ENCODE assay signal across 1 cellular context in the genomic region with DNA sequence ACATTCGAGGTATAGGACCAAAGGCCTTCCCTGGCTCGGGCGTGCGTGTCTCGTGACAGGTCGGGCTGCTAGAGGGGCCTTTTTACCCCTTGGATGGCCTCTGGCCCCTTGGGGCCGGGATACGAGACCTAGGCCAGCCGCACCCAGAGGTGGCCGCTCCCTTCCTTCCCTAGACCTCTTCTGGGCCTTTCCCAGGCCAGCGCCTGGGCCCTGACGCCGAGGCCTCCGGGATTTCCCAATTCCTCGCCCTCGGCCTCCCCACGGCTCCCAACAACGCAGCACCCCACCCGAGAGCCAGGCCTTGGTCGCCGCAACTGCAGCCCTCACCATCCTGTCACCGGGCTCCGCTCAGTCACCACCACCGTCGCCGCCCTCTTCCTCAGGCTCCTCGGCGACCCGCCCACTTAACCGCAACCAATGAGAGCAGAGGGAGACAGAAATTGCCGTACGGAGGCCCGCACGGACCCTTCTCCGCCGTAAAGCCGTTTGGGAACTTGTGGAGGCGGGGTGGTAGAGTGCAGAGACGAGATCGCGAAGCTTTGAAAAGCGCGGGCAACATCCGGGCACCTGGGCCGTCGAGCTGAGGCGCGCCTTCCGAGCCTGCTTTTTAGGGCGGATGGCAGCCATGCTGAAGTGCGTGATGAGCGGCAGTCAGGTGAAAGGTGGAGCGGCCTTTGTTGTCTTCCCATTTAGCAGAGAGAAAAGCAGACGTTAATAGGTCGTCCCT.
TF ChIP-seq lines count a peak whose summit lies in the region.

A gene (plus strand): TSS at position 610 of the 727 bp plus-strand sequence. CDS start 7 bp downstream, at position 617.
A gene (minus strand): TSS at position 390 of the 727 bp plus-strand sequence. CDS start 60 bp downstream, at position 330.

TF ChIP-seq in K562, 482 proteins besides CTCF, POLR2A, EP300 and RAD21 (continued from another document and continues in another):
- TF ChIP-seq, protein P1, sequence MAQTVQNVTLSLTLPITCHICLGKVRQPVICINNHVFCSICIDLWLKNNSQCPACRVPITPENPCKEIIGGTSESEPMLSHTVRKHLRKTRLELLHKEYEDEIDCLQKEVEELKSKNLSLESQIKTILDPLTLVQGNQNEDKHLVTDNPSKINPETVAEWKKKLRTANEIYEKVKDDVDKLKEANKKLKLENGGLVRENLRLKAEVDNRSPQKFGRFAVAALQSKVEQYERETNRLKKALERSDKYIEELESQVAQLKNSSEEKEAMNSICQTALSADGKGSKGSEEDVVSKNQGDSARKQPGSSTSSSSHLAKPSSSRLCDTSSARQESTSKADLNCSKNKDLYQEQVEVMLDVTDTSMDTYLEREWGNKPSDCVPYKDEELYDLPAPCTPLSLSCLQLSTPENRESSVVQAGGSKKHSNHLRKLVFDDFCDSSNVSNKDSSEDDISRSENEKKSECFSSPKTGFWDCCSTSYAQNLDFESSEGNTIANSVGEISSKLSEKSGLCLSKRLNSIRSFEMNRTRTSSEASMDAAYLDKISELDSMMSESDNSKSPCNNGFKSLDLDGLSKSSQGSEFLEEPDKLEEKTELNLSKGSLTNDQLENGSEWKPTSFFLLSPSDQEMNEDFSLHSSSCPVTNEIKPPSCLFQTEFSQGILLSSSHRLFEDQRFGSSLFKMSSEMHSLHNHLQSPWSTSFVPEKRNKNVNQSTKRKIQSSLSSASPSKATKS (CRISPR knock-in tag; IDR thresholded peaks at IDR 0.05) = no peak
- TF ChIP-seq CEBPG (CRISPR knock-in tag; IDR thresholded peaks at IDR 0.05) (no peak; the same call in 1 of the 2 replicates), CEBPG (tag; conservative IDR thresholded peaks at IDR 0.05 in 1 of 2, IDR thresholded peaks at IDR 0.05 in 1 of 2) (no peak; a peak in 1 of 4 replicates), XRCC5 (IDR thresholded peaks at IDR 0.05; ENCODE audit: low read depth, low read length) (peak; percentile 62), CREB1 (IDR thresholded peaks at IDR 0.05) (peak; percentile 34; the same call in 1 of the 2 replicates), CREB1 (CRISPR knock-in tag; IDR thresholded peaks at IDR 0.05) (peak; percentile 75; the same call in 1 of the 2 replicates), RBBP5 (IDR thresholded peaks at IDR 0.05; ENCODE audit: borderline replicate concordance, insufficient read depth, low read length, poor library complexity, severe bottlenecking) (peak; percentile 92), CBX5 (IDR thresholded peaks at IDR 0.05; ENCODE audit: borderline replicate concordance, low read depth) (peak; percentile 29; the same call in 1 of the 2 replicates), ZBED1 (IDR thresholded peaks at IDR 0.05) (peak; percentile 68), ETS2 (tag; IDR thresholded peaks at IDR 0.05; ENCODE audit: borderline replicate concordance, poor library complexity, severe bottlenecking) (no peak), ZNF175 (CRISPR knock-in tag; IDR thresholded peaks at IDR 0.05; ENCODE audit: low read depth) (peak; percentile 98), KAT7 (CRISPR knock-in tag; IDR thresholded peaks at IDR 0.05; ENCODE audit: borderline replicate concordance) (peak; percentile 98; the same call in 1 of the 2 replicates), FOS (IDR thresholded peaks at IDR 0.05; ENCODE audit: extremely low read depth, insufficient read length) (peak; percentile 44), ARHGAP35 (IDR thresholded peaks at IDR 0.05; ENCODE audit: partially characterized antibody) (no peak), KDM1A (IDR thresholded peaks at IDR 0.05) (no peak), CBX1 (IDR thresholded peaks at IDR 0.05; ENCODE audit: low read depth) (peak; percentile 41; the same call in 1 of the 2 replicates), NUFIP1 (IDR thresholded peaks at IDR 0.05; ENCODE audit: partially characterized antibody) (peak; percentile 96), GABPB1 (CRISPR knock-in tag; IDR thresholded peaks at IDR 0.05) (peak; percentile 85), SOX6 (IDR thresholded peaks at IDR 0.05) (peak; percentile 75), ZNF551 (CRISPR knock-in tag; IDR thresholded peaks at IDR 0.05) (no peak), NFE2L1 (tag; IDR thresholded peaks at IDR 0.05; ENCODE audit: borderline replicate concordance, low read depth) (no peak), NONO (IDR thresholded peaks at IDR 0.05; ENCODE audit: low read depth in 2 of 2, low read length in 1 of 2) (no peak), KAT2B (IDR thresholded peaks at IDR 0.05; ENCODE audit: low read depth, low read length) (no peak), ZNF282 (CRISPR knock-in tag; IDR thresholded peaks at IDR 0.05) (peak; percentile 96; the same call in 1 of the 2 replicates), NFE2 (IDR thresholded peaks at IDR 0.05; ENCODE audit: low read depth) (peak; percentile 38), ARID2 (IDR thresholded peaks at IDR 0.05) (no peak)
- TF ChIP-seq, protein P2, sequence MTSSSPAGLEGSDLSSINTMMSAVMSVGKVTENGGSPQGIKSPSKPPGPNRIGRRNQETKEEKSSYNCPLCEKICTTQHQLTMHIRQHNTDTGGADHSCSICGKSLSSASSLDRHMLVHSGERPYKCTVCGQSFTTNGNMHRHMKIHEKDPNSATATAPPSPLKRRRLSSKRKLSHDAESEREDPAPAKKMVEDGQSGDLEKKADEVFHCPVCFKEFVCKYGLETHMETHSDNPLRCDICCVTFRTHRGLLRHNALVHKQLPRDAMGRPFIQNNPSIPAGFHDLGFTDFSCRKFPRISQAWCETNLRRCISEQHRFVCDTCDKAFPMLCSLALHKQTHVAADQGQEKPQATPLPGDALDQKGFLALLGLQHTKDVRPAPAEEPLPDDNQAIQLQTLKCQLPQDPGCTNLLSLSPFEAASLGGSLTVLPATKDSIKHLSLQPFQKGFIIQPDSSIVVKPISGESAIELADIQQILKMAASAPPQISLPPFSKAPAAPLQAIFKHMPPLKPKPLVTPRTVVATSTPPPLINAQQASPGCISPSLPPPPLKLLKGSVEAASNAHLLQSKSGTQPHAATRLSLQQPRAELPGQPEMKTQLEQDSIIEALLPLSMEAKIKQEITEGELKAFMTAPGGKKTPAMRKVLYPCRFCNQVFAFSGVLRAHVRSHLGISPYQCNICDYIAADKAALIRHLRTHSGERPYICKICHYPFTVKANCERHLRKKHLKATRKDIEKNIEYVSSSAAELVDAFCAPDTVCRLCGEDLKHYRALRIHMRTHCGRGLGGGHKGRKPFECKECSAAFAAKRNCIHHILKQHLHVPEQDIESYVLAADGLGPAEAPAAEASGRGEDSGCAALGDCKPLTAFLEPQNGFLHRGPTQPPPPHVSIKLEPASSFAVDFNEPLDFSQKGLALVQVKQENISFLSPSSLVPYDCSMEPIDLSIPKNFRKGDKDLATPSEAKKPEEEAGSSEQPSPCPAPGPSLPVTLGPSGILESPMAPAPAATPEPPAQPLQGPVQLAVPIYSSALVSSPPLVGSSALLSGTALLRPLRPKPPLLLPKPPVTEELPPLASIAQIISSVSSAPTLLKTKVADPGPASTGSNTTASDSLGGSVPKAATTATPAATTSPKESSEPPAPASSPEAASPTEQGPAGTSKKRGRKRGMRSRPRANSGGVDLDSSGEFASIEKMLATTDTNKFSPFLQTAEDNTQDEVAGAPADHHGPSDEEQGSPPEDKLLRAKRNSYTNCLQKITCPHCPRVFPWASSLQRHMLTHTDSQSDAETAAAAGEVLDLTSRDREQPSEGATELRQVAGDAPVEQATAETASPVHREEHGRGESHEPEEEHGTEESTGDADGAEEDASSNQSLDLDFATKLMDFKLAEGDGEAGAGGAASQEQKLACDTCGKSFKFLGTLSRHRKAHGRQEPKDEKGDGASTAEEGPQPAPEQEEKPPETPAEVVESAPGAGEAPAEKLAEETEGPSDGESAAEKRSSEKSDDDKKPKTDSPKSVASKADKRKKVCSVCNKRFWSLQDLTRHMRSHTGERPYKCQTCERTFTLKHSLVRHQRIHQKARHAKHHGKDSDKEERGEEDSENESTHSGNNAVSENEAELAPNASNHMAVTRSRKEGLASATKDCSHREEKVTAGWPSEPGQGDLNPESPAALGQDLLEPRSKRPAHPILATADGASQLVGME (CRISPR knock-in tag; IDR thresholded peaks at IDR 0.05) = peak; percentile 75
- TF ChIP-seq, protein P3, sequence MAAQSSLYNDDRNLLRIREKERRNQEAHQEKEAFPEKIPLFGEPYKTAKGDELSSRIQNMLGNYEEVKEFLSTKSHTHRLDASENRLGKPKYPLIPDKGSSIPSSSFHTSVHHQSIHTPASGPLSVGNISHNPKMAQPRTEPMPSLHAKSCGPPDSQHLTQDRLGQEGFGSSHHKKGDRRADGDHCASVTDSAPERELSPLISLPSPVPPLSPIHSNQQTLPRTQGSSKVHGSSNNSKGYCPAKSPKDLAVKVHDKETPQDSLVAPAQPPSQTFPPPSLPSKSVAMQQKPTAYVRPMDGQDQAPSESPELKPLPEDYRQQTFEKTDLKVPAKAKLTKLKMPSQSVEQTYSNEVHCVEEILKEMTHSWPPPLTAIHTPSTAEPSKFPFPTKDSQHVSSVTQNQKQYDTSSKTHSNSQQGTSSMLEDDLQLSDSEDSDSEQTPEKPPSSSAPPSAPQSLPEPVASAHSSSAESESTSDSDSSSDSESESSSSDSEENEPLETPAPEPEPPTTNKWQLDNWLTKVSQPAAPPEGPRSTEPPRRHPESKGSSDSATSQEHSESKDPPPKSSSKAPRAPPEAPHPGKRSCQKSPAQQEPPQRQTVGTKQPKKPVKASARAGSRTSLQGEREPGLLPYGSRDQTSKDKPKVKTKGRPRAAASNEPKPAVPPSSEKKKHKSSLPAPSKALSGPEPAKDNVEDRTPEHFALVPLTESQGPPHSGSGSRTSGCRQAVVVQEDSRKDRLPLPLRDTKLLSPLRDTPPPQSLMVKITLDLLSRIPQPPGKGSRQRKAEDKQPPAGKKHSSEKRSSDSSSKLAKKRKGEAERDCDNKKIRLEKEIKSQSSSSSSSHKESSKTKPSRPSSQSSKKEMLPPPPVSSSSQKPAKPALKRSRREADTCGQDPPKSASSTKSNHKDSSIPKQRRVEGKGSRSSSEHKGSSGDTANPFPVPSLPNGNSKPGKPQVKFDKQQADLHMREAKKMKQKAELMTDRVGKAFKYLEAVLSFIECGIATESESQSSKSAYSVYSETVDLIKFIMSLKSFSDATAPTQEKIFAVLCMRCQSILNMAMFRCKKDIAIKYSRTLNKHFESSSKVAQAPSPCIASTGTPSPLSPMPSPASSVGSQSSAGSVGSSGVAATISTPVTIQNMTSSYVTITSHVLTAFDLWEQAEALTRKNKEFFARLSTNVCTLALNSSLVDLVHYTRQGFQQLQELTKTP (IDR thresholded peaks at IDR 0.05; ENCODE audit: low read depth in 1 of 2, partially characterized antibody in 2 of 2) = peak; percentile 69 to 81
- TF ChIP-seq, protein P4, sequence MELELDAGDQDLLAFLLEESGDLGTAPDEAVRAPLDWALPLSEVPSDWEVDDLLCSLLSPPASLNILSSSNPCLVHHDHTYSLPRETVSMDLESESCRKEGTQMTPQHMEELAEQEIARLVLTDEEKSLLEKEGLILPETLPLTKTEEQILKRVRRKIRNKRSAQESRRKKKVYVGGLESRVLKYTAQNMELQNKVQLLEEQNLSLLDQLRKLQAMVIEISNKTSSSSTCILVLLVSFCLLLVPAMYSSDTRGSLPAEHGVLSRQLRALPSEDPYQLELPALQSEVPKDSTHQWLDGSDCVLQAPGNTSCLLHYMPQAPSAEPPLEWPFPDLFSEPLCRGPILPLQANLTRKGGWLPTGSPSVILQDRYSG (tag; conservative IDR thresholded peaks at IDR 0.05; ENCODE audit: low read depth) = peak; percentile 96
- TF ChIP-seq, protein P5, sequence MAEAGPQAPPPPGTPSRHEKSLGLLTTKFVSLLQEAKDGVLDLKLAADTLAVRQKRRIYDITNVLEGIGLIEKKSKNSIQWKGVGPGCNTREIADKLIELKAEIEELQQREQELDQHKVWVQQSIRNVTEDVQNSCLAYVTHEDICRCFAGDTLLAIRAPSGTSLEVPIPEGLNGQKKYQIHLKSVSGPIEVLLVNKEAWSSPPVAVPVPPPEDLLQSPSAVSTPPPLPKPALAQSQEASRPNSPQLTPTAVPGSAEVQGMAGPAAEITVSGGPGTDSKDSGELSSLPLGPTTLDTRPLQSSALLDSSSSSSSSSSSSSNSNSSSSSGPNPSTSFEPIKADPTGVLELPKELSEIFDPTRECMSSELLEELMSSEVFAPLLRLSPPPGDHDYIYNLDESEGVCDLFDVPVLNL (CRISPR knock-in tag; IDR thresholded peaks at IDR 0.05; ENCODE audit: low read depth) = peak; percentile 96
- TF ChIP-seq, protein P6, sequence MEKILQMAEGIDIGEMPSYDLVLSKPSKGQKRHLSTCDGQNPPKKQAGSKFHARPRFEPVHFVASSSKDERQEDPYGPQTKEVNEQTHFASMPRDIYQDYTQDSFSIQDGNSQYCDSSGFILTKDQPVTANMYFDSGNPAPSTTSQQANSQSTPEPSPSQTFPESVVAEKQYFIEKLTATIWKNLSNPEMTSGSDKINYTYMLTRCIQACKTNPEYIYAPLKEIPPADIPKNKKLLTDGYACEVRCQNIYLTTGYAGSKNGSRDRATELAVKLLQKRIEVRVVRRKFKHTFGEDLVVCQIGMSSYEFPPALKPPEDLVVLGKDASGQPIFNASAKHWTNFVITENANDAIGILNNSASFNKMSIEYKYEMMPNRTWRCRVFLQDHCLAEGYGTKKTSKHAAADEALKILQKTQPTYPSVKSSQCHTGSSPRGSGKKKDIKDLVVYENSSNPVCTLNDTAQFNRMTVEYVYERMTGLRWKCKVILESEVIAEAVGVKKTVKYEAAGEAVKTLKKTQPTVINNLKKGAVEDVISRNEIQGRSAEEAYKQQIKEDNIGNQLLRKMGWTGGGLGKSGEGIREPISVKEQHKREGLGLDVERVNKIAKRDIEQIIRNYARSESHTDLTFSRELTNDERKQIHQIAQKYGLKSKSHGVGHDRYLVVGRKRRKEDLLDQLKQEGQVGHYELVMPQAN (IDR thresholded peaks at IDR 0.05; ENCODE audit: borderline replicate concordance) = 0 out of 2 replicates have a peak, but pooled peaks have one; percentile 26
- TF ChIP-seq, protein P7, sequence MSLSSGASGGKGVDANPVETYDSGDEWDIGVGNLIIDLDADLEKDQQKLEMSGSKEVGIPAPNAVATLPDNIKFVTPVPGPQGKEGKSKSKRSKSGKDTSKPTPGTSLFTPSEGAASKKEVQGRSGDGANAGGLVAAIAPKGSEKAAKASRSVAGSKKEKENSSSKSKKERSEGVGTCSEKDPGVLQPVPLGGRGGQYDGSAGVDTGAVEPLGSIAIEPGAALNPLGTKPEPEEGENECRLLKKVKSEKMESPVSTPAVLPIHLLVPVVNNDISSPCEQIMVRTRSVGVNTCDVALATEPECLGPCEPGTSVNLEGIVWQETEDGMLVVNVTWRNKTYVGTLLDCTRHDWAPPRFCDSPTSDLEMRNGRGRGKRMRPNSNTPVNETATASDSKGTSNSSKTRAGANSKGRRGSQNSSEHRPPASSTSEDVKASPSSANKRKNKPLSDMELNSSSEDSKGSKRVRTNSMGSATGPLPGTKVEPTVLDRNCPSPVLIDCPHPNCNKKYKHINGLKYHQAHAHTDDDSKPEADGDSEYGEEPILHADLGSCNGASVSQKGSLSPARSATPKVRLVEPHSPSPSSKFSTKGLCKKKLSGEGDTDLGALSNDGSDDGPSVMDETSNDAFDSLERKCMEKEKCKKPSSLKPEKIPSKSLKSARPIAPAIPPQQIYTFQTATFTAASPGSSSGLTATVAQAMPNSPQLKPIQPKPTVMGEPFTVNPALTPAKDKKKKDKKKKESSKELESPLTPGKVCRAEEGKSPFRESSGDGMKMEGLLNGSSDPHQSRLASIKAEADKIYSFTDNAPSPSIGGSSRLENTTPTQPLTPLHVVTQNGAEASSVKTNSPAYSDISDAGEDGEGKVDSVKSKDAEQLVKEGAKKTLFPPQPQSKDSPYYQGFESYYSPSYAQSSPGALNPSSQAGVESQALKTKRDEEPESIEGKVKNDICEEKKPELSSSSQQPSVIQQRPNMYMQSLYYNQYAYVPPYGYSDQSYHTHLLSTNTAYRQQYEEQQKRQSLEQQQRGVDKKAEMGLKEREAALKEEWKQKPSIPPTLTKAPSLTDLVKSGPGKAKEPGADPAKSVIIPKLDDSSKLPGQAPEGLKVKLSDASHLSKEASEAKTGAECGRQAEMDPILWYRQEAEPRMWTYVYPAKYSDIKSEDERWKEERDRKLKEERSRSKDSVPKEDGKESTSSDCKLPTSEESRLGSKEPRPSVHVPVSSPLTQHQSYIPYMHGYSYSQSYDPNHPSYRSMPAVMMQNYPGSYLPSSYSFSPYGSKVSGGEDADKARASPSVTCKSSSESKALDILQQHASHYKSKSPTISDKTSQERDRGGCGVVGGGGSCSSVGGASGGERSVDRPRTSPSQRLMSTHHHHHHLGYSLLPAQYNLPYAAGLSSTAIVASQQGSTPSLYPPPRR (CRISPR knock-in tag; IDR thresholded peaks at IDR 0.05; ENCODE audit: borderline replicate concordance) = peak; percentile 98
